10 cellular contexts compared by ENCODE assay signal in the genomic region with DNA sequence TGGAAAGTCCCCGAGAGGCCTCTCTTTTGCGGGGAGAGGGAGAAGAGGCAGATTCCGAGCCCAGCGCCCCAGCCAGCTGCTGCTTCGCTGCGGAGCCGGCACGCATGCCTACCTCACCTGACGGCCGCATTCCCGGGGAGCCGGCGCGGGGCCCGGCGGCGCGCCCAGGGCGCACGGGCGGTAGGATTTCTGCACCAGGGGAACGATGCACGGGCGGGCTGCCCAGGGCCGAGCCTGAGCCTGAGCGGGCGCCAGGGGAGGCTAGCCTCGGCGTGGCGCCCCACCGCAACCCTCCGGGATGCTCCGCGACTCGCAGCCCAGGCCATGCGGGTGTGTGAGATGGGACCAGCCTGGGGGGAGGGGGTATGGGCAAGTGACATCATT.
DNase-seq lines count a peak whose midpoint lies in the region; TF ChIP-seq lines count a peak whose summit lies in the region.
"Had no signal": no experiment of that assay in that cellular context is flagged by ENCODE, and none has a peak within 500 bp of the region (broad histone marks: within the 10 kb centered on the region; RNA-seq: fewer than 3 reads in every experiment).

No MANE protein-coding gene starts in this region.

- H3K4me3 Mint-ChIP-seq in T-helper 2 cell treated with Interferon-gamma antibody and Interleukin-4, amounts not matched to agents 5 μg/mL and 100 μg/mL, for 36 hours: peak overlapping the region; percentile 76

- no peaks in the 10 kb centered on the region for H3K9me3 ChIP-seq in parathyroid adenoma (ENCODE audit: control insufficient read depth, low read length)

- H3K27ac ChIP-seq in parathyroid adenoma: no peak overlapping the region

- no peaks in the 10 kb centered on the region for H3K9me3 Mint-ChIP-seq in T-helper 2 cell treated with Interferon-gamma antibody and Interleukin-4, amounts not matched to agents 5 μg/mL and 100 μg/mL, for 36 hours

- H3K4me3 ChIP-seq in fibroblast of the aortic adventitia (ENCODE audit: low read depth, low read length) (peak overlapping the region; percentile 40), parathyroid adenoma (ENCODE audit: low read depth, low read length) (no peak overlapping the region)

- peak overlapping the region; percentile 33 for H3K27ac Mint-ChIP-seq in T-helper 2 cell treated with Interferon-gamma antibody and Interleukin-4, amounts not matched to agents 5 μg/mL and 100 μg/mL, for 36 hours

- no peaks in the 10 kb centered on the region for H3K4me1 ChIP-seq in parathyroid adenoma

- H2AFZ ChIP-seq in parathyroid adenoma: no peak overlapping the region

- H3K79me2 ChIP-seq in parathyroid adenoma: no peaks in the 10 kb centered on the region

- no peak overlapping the region for H3K9ac ChIP-seq in parathyroid adenoma

- peaks cover 12% of the 10 kb centered on the region for H3K4me1 Mint-ChIP-seq in T-helper 2 cell treated with Interferon-gamma antibody and Interleukin-4, amounts not matched to agents 5 μg/mL and 100 μg/mL, for 36 hours (ENCODE audit: low read depth)

- H3K27me3 Mint-ChIP-seq in T-helper 2 cell treated with Interferon-gamma antibody and Interleukin-4, amounts not matched to agents 5 μg/mL and 100 μg/mL, for 36 hours (ENCODE audit: low read depth): peaks cover 6% of the 10 kb centered on the region

- H3K36me3 ChIP-seq in parathyroid adenoma (ENCODE audit: control insufficient read depth, insufficient read depth, low read length): no peaks in the 10 kb centered on the region

- H3K27me3 ChIP-seq in parathyroid adenoma (ENCODE audit: control insufficient read depth, insufficient read depth, low read length): no peaks in the 10 kb centered on the region

- H3K36me3 Mint-ChIP-seq in T-helper 2 cell treated with Interferon-gamma antibody and Interleukin-4, amounts not matched to agents 5 μg/mL and 100 μg/mL, for 36 hours (ENCODE audit: low read depth): no peaks in the 10 kb centered on the region

- DNase-seq in COLO668 (lab: John Stamatoyannopoulos, UW; ENCODE audit: unreplicated experiment): peak; percentile 55
- DNase-seq in T-helper 2 cell treated with Interferon-gamma antibody and Interleukin-4, amounts not matched to agents 5 μg/mL and 100 μg/mL, for 36 hours (ENCODE audit: low spot score): no peak
- DNase-seq in fibroblast of the aortic adventitia (ENCODE audit: low read depth): no peak
- no peak for DNase-seq in NCI-H2227 treated with DMSO at 0.1 percent for 48 hours (lab: John Stamatoyannopoulos, UW)
- no peak for DNase-seq in NCI-H82 (lab: John Stamatoyannopoulos, UW)
- DNase-seq in activated CD4-positive, CD25-positive, alpha-beta regulatory T cell treated with anti-CD3 and anti-CD28 coated beads, Interleukin-2, amount 50 U/mL, for 72 hours: no peak
- DNase-seq in glomerular visceral epithelial cell (ENCODE audit: extremely low spot score): no peak
- DNase-seq: central memory CD4-positive, alpha-beta T cell; T-helper 9 cell had no signal

- H3K4me2 ChIP-seq in parathyroid adenoma (ENCODE audit: low read length): peak overlapping the region; percentile 49

- no peak for TF ChIP-seq CTCF in fibroblast of the aortic adventitia (IDR thresholded peaks at IDR 0.05; ENCODE audit: insufficient read depth, low read length)
- TF ChIP-seq CTCF in parathyroid adenoma (IDR thresholded peaks at IDR 0.05): no peak
